ENCODE assay signal across 11 cellular contexts in genomic region chr4:138348055-138348454, GRCh38.
DNase-seq lines count a peak whose midpoint lies in the region; ATAC-seq and TF ChIP-seq lines count a peak whose summit lies in the region.
"Had no signal": no experiment of that assay in that cellular context is flagged by ENCODE, and none has a peak within 500 bp of the region (broad histone marks: within the 10 kb centered on the region; RNA-seq: fewer than 3 reads in every experiment).

No MANE protein-coding gene starts in this region.

- H3K9me3 ChIP-seq in breast epithelium (no peaks in the 10 kb centered on the region), smooth muscle cell (replicated peaks; ENCODE audit: low read depth) (no peaks in the 10 kb centered on the region), body of pancreas (no peaks in the 10 kb centered on the region)
- H3K9me3 ChIP-seq: uterus had no signal

- ATAC-seq in HG03175 (IDR thresholded peaks at IDR 0.05; ENCODE audit: unreplicated experiment): peak; percentile 53
- ATAC-seq in body of pancreas: no peak

- CTCF ChIA-PET in MCF 10A (lab: Yijun Ruan, JAX): interaction anchor here (0.5 kb wide), 1 partner anchor 574 kb away, joined by 3 read pairs; no protein-coding TSS in a partner anchor

- no peak overlapping the region for H3K4me2 ChIP-seq in smooth muscle cell

- no peak for DNase-seq in breast epithelium (ENCODE audit: low spot score in 2 of 2)
- DNase-seq in MCF 10A (ENCODE audit: unreplicated experiment): no peak
- DNase-seq in SK-MEL-5 (ENCODE audit: low read depth, low spot score): peak; percentile 97
- no peak for DNase-seq in smooth muscle cell (lab: John Stamatoyannopoulos, UW; ENCODE audit: unreplicated experiment)
- no peak for DNase-seq in HuH-7 (ENCODE audit: low spot score)
- no peak for DNase-seq in body of pancreas
- DNase-seq in superior temporal gyrus (ENCODE audit: extremely low spot score): no peak
- DNase-seq: activated T-cell treated with anti-CD3 and anti-CD28 coated beads, Interleukin-2, amount 50 U/mL, for 48 hours; uterus had no signal

- H4K20me1 ChIP-seq in smooth muscle cell (ENCODE audit: low read depth): no peaks in the 10 kb centered on the region

- no peak overlapping the region for H3K4me3 Mint-ChIP-seq in MCF 10A (ENCODE audit: unreplicated experiment)

- TF ChIP-seq CTCF in breast epithelium (IDR thresholded peaks at IDR 0.05): no peak
- no peak for TF ChIP-seq CTCF in MCF 10A (IDR thresholded peaks at IDR 0.05; ENCODE audit: unreplicated experiment)
- TF ChIP-seq CTCF in smooth muscle cell (IDR thresholded peaks at IDR 0.05; ENCODE audit: borderline replicate concordance, insufficient read depth, poor library complexity, severe bottlenecking): no peak
- TF ChIP-seq CTCF in body of pancreas (IDR thresholded peaks at IDR 0.05): no peak

- H3K9ac ChIP-seq in smooth muscle cell (ENCODE audit: low read depth): no peak overlapping the region

- H3K27me3 Mint-ChIP-seq in MCF 10A (ENCODE audit: insufficient read depth, unreplicated experiment): no peaks in the 10 kb centered on the region

- no peaks in the 10 kb centered on the region for H3K79me2 ChIP-seq in smooth muscle cell (ENCODE audit: low read depth)

- H3K27me3 ChIP-seq in breast epithelium (no peaks in the 10 kb centered on the region), smooth muscle cell (ENCODE audit: low read depth) (no peaks in the 10 kb centered on the region), body of pancreas (no peaks in the 10 kb centered on the region)
- H3K27me3 ChIP-seq: uterus had no signal

- peak overlapping the region; percentile 22 to 51 for H3K27ac ChIP-seq in breast epithelium
- H3K27ac ChIP-seq in smooth muscle cell (ENCODE audit: low read depth): peak overlapping the region; percentile 16
- no peak overlapping the region for H3K27ac ChIP-seq in body of pancreas
- H3K27ac ChIP-seq: coronary artery, uterus had no signal

- in situ Hi-C loops in SK-MEL-5 (cut with HindIII; ENCODE audit: low pct_unique_long_range_greater_than_20kb, low sequenced_read_pairs): no loop called here

- H3K36me3 ChIP-seq in breast epithelium: no peaks in the 10 kb centered on the region
- H3K36me3 ChIP-seq in smooth muscle cell (ENCODE audit: low read depth): no peaks in the 10 kb centered on the region
- H3K36me3 ChIP-seq in body of pancreas (replicated peaks in 1 of 2; ENCODE audit: insufficient read depth in 1 of 2, low read depth in 2 of 2): no peaks in the 10 kb centered on the region
- H3K36me3 ChIP-seq: uterus had no signal

- H3K4me1 ChIP-seq in breast epithelium (no peaks in the 10 kb centered on the region), smooth muscle cell (ENCODE audit: low read depth) (no peaks in the 10 kb centered on the region), body of pancreas (no peaks in the 10 kb centered on the region)
- H3K4me1 ChIP-seq: uterus had no signal

- no TSS peak for BruUV-seq in MCF 10A (replicated peaks; lab: Mats Ljungman, UMichigan)

- POLR2A ChIA-PET in MCF 10A (lab: Yijun Ruan, JAX): no interaction called here

- peak overlapping the region; percentile 2 for H2AFZ ChIP-seq in smooth muscle cell (ENCODE audit: low read depth)

- TF ChIP-seq POLR2A in breast epithelium (IDR thresholded peaks at IDR 0.05) (no peak), body of pancreas (IDR thresholded peaks at IDR 0.05) (no peak)

- H3K9me3 Mint-ChIP-seq in MCF 10A (ENCODE audit: unreplicated experiment): peaks cover 8% of the 10 kb centered on the region

- no peaks in the 10 kb centered on the region for H3F3A ChIP-seq in smooth muscle cell (ENCODE audit: low read depth)

- no peak overlapping the region for H3K27ac Mint-ChIP-seq in MCF 10A (ENCODE audit: low read depth, unreplicated experiment)

- peaks cover 5% of the 10 kb centered on the region for H3K4me1 Mint-ChIP-seq in MCF 10A (ENCODE audit: insufficient read depth, unreplicated experiment)

- 49% methylated on average over 3 of the region's 3 CpGs for WGBS in smooth muscle cell (ENCODE audit: low lambda C conversion rate)
- WGBS in body of pancreas, 2 donors: 60 to 70% methylated on average over 3 of the region's 3 CpGs

- H3K36me3 Mint-ChIP-seq in MCF 10A (ENCODE audit: insufficient read depth, unreplicated experiment): no peaks in the 10 kb centered on the region

- H3K4me3 ChIP-seq in breast epithelium (no peak overlapping the region), smooth muscle cell (no peak overlapping the region), body of pancreas (no peak overlapping the region)
- H3K4me3 ChIP-seq: coronary artery, uterus had no signal

- intact Hi-C loops in breast epithelium (cut with DNase I; ENCODE audit: low total_unique reads): no loop called here
- intact Hi-C loops in MCF 10A (cut with micrococcal nuclease): no loop called here
- intact Hi-C loops in body of pancreas (cut with DNase I): no loop called here

Comparison
In these comparisons a context has a peak if more than half of its experiments do, and no peak if none do; other contexts are left out.
1. H3K27ac ChIP-seq: peak in breast epithelium (2 of 2) and smooth muscle cell (single experiment); none in body of pancreas (0 of 4).